39 cellular contexts compared by ENCODE assay signal in the genomic region with DNA sequence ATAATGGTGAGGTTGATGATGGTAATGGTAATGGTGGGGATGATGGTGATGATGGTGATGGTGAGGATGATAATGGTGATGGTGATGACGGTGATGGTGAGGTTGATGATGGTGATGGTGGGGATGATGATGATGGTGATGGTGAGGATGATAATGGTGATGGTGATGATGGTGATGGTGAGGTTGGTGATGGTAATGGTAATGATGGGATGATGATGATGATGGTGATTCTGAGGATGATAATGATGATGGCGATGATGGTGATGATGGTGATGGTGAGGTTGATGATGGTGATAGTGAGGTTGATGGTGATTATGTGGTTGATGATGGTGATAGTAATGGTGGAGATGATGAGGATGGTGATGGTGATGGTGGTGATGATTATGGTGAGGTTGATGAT. TPM values are rescaled to one million over a fixed set of nuclear protein-coding genes. Genes with fewer than 3 reads are reported as not detected.
"Had no signal": no experiment of that assay in that cellular context is flagged by ENCODE, and none has a peak within 500 bp of the region (broad histone marks: within the 10 kb centered on the region; RNA-seq: fewer than 3 reads in every experiment).

No MANE protein-coding gene starts in this region.

- H3K4me1 ChIP-seq: adrenal gland, body of pancreas, colonic mucosa, gastroesophageal sphincter, heart right ventricle had no signal

- ATAC-seq: activated CD4-positive, alpha-beta T cell treated with anti-CD3 and anti-CD28 coated beads for 36 hours; activated CD8-positive, alpha-beta memory T cell treated with anti-CD3 and anti-CD28 coated beads, Interleukin-2, amount 10 ng/mL, durations not matched to agents 7 days and 5 days; activated CD8-positive, alpha-beta T cell treated with anti-CD3 and anti-CD28 coated beads, Interleukin-2, amount 10 ng/mL, durations not matched to agents 7 days and 5 days; activated naive CD8-positive, alpha-beta T cell treated with anti-CD3 and anti-CD28 coated beads, Interleukin-2, amount 50 U/mL, for 24 hours; body of pancreas; gastroesophageal sphincter; heart right ventricle had no signal

- H3K27me3 ChIP-seq: adrenal gland, body of pancreas, cardiac muscle cell, colonic mucosa had no signal

- H3K9me3 ChIP-seq: adrenal gland, body of pancreas, colonic mucosa, esophagus squamous epithelium, gastroesophageal sphincter had no signal

- H3K4me3 ChIP-seq: adrenal gland, body of pancreas, cardiac muscle cell, colonic mucosa, esophagus squamous epithelium, gastroesophageal sphincter, heart right ventricle had no signal

- FAIRE-seq: endometrium, endothelial cell of umbilical vein had no signal

- H3K36me3 ChIP-seq: adrenal gland, cardiac muscle cell, colonic mucosa, esophagus squamous epithelium, gastroesophageal sphincter, heart right ventricle had no signal

- DNase-seq: activated CD4-positive, alpha-beta memory T cell treated with anti-CD3 and anti-CD28 coated beads for 36 hours; activated CD4-positive, alpha-beta T cell treated with anti-CD3 and anti-CD28 coated beads for 36 hours; activated CD4-positive, alpha-beta T cell treated with anti-CD3 and anti-CD28 coated beads, Interleukin-2, amount 10 ng/mL, durations not matched to agents 24 days and 14 days; activated CD4-positive, CD25-positive, alpha-beta regulatory T cell; activated CD4-positive, CD25-positive, alpha-beta regulatory T cell treated with anti-CD3 and anti-CD28 coated beads, Interleukin-2, amount 50 U/mL, for 72 hours; activated CD8-positive, alpha-beta memory T cell treated with anti-CD3 and anti-CD28 coated beads, Interleukin-2, amount 10 ng/mL, durations not matched to agents 7 days and 5 days; activated CD8-positive, alpha-beta memory T cell treated with anti-CD3 and anti-CD28 coated beads, Interleukin-2, amount 50 U/mL, for 4 hours; activated CD8-positive, alpha-beta T cell treated with anti-CD3 and anti-CD28 coated beads, Interleukin-2, amount 10 ng/mL, durations not matched to agents 7 days and 5 days; activated effector memory CD4-positive, alpha-beta T cell treated with anti-CD3 and anti-CD28 coated beads, Interleukin-2, amount 50 U/mL, for 16 hours; activated naive CD4-positive, alpha-beta T cell treated with anti-CD3 and anti-CD28 coated beads for 36 hours; activated naive CD8-positive, alpha-beta T cell treated with anti-CD3 and anti-CD28 coated beads for 36 hours; activated naive CD8-positive, alpha-beta T cell treated with anti-CD3 and anti-CD28 coated beads, Interleukin-2, amount 50 U/mL, for 24 hours; activated T-cell treated with anti-CD3 and anti-CD28 coated beads, Interleukin-2, amount 50 U/mL, for 1 hour; activated T-cell treated with anti-CD3 and anti-CD28 coated beads, Interleukin-2, amount 50 U/mL, for 48 hours; adrenal gland; amygdala; aorta; body of pancreas; central memory CD4-positive, alpha-beta T cell; cerebellar nuclear complex; colonic mucosa; effector CD8-positive, alpha-beta T cell; esophagus squamous epithelium; foreskin melanocyte; heart right ventricle; T-helper 2 cell had no signal

- H3K27ac ChIP-seq: adrenal gland, body of pancreas, cardiac muscle cell, colonic mucosa, epithelial cell of prostate, esophagus squamous epithelium, gastroesophageal sphincter, heart right ventricle had no signal

RNA-seq across cellular contexts. Expression of a gene that starts 9.7 kb away (rescaled TPM):
- total RNA-seq: activated CD4-positive, alpha-beta memory T cell treated with anti-CD3 and anti-CD28 coated beads for 36 hours; activated CD4-positive, alpha-beta T cell treated with anti-CD3 and anti-CD28 coated beads for 36 hours; activated CD4-positive, alpha-beta T cell treated with anti-CD3 and anti-CD28 coated beads, Interleukin-2, amount 10 ng/mL, durations not matched to agents 24 days and 14 days; activated CD8-positive, alpha-beta memory T cell treated with anti-CD3 and anti-CD28 coated beads for 36 hours; activated CD8-positive, alpha-beta memory T cell treated with anti-CD3 and anti-CD28 coated beads, Interleukin-2, amount 10 ng/mL, durations not matched to agents 7 days and 5 days; activated CD8-positive, alpha-beta T cell treated with anti-CD3 and anti-CD28 coated beads, Interleukin-2, amount 10 ng/mL, durations not matched to agents 7 days and 5 days; activated naive CD4-positive, alpha-beta T cell treated with anti-CD3 and anti-CD28 coated beads for 36 hours; activated naive CD8-positive, alpha-beta T cell treated with anti-CD3 and anti-CD28 coated beads for 36 hours; activated T-helper 1 cell treated with anti-CD3 and anti-CD28 coated beads, Interleukin-12 subunit alpha, Interleukin-12 subunit beta, Interleukin-2, Interleukin-4 antibody, amounts not matched to agents 30 ng/mL and 10 ng/mL and 1 ng/mL, durations not matched to agents 14 hours and 24 hours and 36 hours; activated T-helper 2 cell treated with anti-CD3 and anti-CD28 coated beads, Interferon-gamma antibody, Interleukin-2, Interleukin-4, amounts not matched to agents 10 μg/mL and 5 μg/mL and 100 μg/mL, durations not matched to agents 14 hours and 24 hours and 36 hours; body of pancreas; cardiac muscle cell; colonic mucosa; dermis microvascular lymphatic vessel endothelial cell; endothelial cell of umbilical vein; fibroblast of lung; fibroblast of villous mesenchyme; glomerular endothelial cell had no signal
- polyA plus RNA-seq: cardiac muscle cell, endothelial cell of umbilical vein, fibroblast of lung had no signal

RNA-seq across cellular contexts. Expression of a gene that starts 32.6 kb away (rescaled TPM):
- total RNA-seq: activated CD4-positive, alpha-beta memory T cell treated with anti-CD3 and anti-CD28 coated beads for 36 hours; activated CD4-positive, alpha-beta T cell treated with anti-CD3 and anti-CD28 coated beads for 36 hours; activated CD4-positive, alpha-beta T cell treated with anti-CD3 and anti-CD28 coated beads, Interleukin-2, amount 10 ng/mL, durations not matched to agents 24 days and 14 days; activated CD8-positive, alpha-beta memory T cell treated with anti-CD3 and anti-CD28 coated beads for 36 hours; activated CD8-positive, alpha-beta memory T cell treated with anti-CD3 and anti-CD28 coated beads, Interleukin-2, amount 10 ng/mL, durations not matched to agents 7 days and 5 days; activated CD8-positive, alpha-beta T cell treated with anti-CD3 and anti-CD28 coated beads, Interleukin-2, amount 10 ng/mL, durations not matched to agents 7 days and 5 days; activated naive CD4-positive, alpha-beta T cell treated with anti-CD3 and anti-CD28 coated beads for 36 hours; activated naive CD8-positive, alpha-beta T cell treated with anti-CD3 and anti-CD28 coated beads for 36 hours; activated T-helper 1 cell treated with anti-CD3 and anti-CD28 coated beads, Interleukin-12 subunit alpha, Interleukin-12 subunit beta, Interleukin-2, Interleukin-4 antibody, amounts not matched to agents 30 ng/mL and 10 ng/mL and 1 ng/mL, durations not matched to agents 14 hours and 24 hours and 36 hours; activated T-helper 2 cell treated with anti-CD3 and anti-CD28 coated beads, Interferon-gamma antibody, Interleukin-2, Interleukin-4, amounts not matched to agents 10 μg/mL and 5 μg/mL and 100 μg/mL, durations not matched to agents 14 hours and 24 hours and 36 hours; cardiac muscle cell; endothelial cell of umbilical vein; fibroblast of villous mesenchyme; glomerular endothelial cell had no signal
- polyA plus RNA-seq: cardiac muscle cell, esophagus had no signal

RNA-seq across cellular contexts. Expression of a gene that starts 53.1 kb away (rescaled TPM):
- total RNA-seq: activated CD4-positive, alpha-beta memory T cell treated with anti-CD3 and anti-CD28 coated beads for 36 hours; activated CD4-positive, alpha-beta T cell treated with anti-CD3 and anti-CD28 coated beads for 36 hours; activated CD4-positive, alpha-beta T cell treated with anti-CD3 and anti-CD28 coated beads, Interleukin-2, amount 10 ng/mL, durations not matched to agents 24 days and 14 days; activated CD8-positive, alpha-beta memory T cell treated with anti-CD3 and anti-CD28 coated beads for 36 hours; activated CD8-positive, alpha-beta memory T cell treated with anti-CD3 and anti-CD28 coated beads, Interleukin-2, amount 10 ng/mL, durations not matched to agents 7 days and 5 days; activated CD8-positive, alpha-beta T cell treated with anti-CD3 and anti-CD28 coated beads, Interleukin-2, amount 10 ng/mL, durations not matched to agents 7 days and 5 days; activated naive CD4-positive, alpha-beta T cell treated with anti-CD3 and anti-CD28 coated beads for 36 hours; activated naive CD8-positive, alpha-beta T cell treated with anti-CD3 and anti-CD28 coated beads for 36 hours; activated T-helper 1 cell treated with anti-CD3 and anti-CD28 coated beads, Interleukin-12 subunit alpha, Interleukin-12 subunit beta, Interleukin-2, Interleukin-4 antibody, amounts not matched to agents 30 ng/mL and 10 ng/mL and 1 ng/mL, durations not matched to agents 14 hours and 24 hours and 36 hours; activated T-helper 2 cell treated with anti-CD3 and anti-CD28 coated beads, Interferon-gamma antibody, Interleukin-2, Interleukin-4, amounts not matched to agents 10 μg/mL and 5 μg/mL and 100 μg/mL, durations not matched to agents 14 hours and 24 hours and 36 hours; cardiac muscle cell; dermis microvascular lymphatic vessel endothelial cell had no signal
- polyA plus RNA-seq: cardiac muscle cell had no signal
